In genomic region chr7:27148776-27149641, GRCh38 we compare ENCODE assay signal across 11 cellular contexts. TPM values are rescaled to one million over a fixed set of nuclear protein-coding genes. Genes with fewer than 3 reads are reported as not detected.
DNase-seq lines count a peak whose midpoint lies in the region; ATAC-seq and TF ChIP-seq lines count a peak whose summit lies in the region.
"Had no signal": no experiment of that assay in that cellular context is flagged by ENCODE, and none has a peak within 500 bp of the region (broad histone marks: within the 10 kb centered on the region; RNA-seq: fewer than 3 reads in every experiment).

No MANE protein-coding gene starts in this region.

- CTCF ChIA-PET in A673 (lab: Charles Lee): interaction anchor here (0.6 kb wide), 2 partner anchors 114 to 784 kb away, joined by 4 read pairs; no protein-coding TSS in a partner anchor

- H3K27me3 ChIP-seq in KMS-11 (ENCODE audit: insufficient read depth, low read depth): no peaks in the 10 kb centered on the region
- no peaks in the 10 kb centered on the region for H3K27me3 ChIP-seq in prostate gland (replicated peaks; ENCODE audit: insufficient read depth)
- H3K27me3 ChIP-seq in A673 (replicated peaks; ENCODE audit: insufficient read depth, low read depth, low read length, poor library complexity): peaks cover 94% of the 10 kb centered on the region
- peaks cover 71% of the 10 kb centered on the region for H3K27me3 ChIP-seq in effector memory CD4-positive, alpha-beta T cell (replicated peaks; ENCODE audit: control insufficient read depth, insufficient read depth, low read length, poor library complexity, severe bottlenecking)

- no peak for TF ChIP-seq CTCF in KMS-11 (conservative IDR thresholded peaks at IDR 0.05; ENCODE audit: low read depth, low read length)
- TF ChIP-seq CTCF in prostate gland (IDR thresholded peaks at IDR 0.05): no peak
- no peak for TF ChIP-seq CTCF in A673 (conservative IDR thresholded peaks at IDR 0.05; ENCODE audit: low read depth, low read length)

- no peak for ATAC-seq in GM21526 (IDR thresholded peaks at IDR 0.05; ENCODE audit: low FRiP score, unreplicated experiment)

- H3K4me2 ChIP-seq in KMS-11: peak overlapping the region; percentile 94; the same call in 1 of the 2 replicates

- no peaks in the 10 kb centered on the region for H3K79me2 ChIP-seq in KMS-11 (ENCODE audit: insufficient read depth, low read depth)

- H3K4me1 ChIP-seq in KMS-11 (ENCODE audit: low read depth, poor library complexity, severe bottlenecking): peaks cover 7% of the 10 kb centered on the region
- peaks cover 4% of the 10 kb centered on the region for H3K4me1 ChIP-seq in prostate gland (replicated peaks)
- H3K4me1 ChIP-seq in A673 (ENCODE audit: insufficient read depth, low read length, poor library complexity, severe bottlenecking): peaks cover 6% of the 10 kb centered on the region
- H3K4me1 ChIP-seq in effector memory CD4-positive, alpha-beta T cell (ENCODE audit: control insufficient read depth, insufficient read depth, low read length, poor library complexity, severe bottlenecking): peaks cover 25% of the 10 kb centered on the region

- peak; percentile 64 for DNase-seq in DMS79 treated with DMSO at 0.1 percent for 48 hours (lab: John Stamatoyannopoulos, UW)
- peak; percentile 56 for DNase-seq in dermis blood vessel endothelial cell
- no peak for DNase-seq in prostate gland (ENCODE audit: low spot score)
- no peak for DNase-seq in COR-L47 (lab: John Stamatoyannopoulos, UW)
- no peak for DNase-seq in A673 (ENCODE audit: low spot score)
- DNase-seq in effector memory CD4-positive, alpha-beta T cell: no peak
- DNase-seq: caudate nucleus had no signal

- no peak for TF ChIP-seq POLR2A in prostate gland (IDR thresholded peaks at IDR 0.05)

- no peak overlapping the region for H2AFZ ChIP-seq in KMS-11 (ENCODE audit: low read depth)

- POLR2A ChIA-PET in A673 (lab: Charles Lee; ENCODE audit: low non-redundant PET): no interaction called here

- intact Hi-C loops in prostate gland (cut with DNase I): no loop called here
- intact Hi-C loops in A673 (cut with micrococcal nuclease; ENCODE audit: unreplicated experiment): no loop called here

- H3K9me3 ChIP-seq in prostate gland (no peaks in the 10 kb centered on the region), A673 (ENCODE audit: low read depth, low read length, poor library complexity, severe bottlenecking) (no peaks in the 10 kb centered on the region)
- no peaks in the 10 kb centered on the region for H3K9me3 ChIP-seq in effector memory CD4-positive, alpha-beta T cell (ENCODE audit: control insufficient read depth, low read length)

- BruUV-seq in A673 (replicated peaks; lab: Mats Ljungman, UMichigan): no TSS peak

- no peak overlapping the region for H3K4me3 ChIP-seq in KMS-11 (IDR thresholded peaks at IDR 0.05; ENCODE audit: insufficient read depth, low read depth, low read length)
- peak overlapping the region; percentile 35 to 39 for H3K4me3 ChIP-seq in prostate gland
- H3K4me3 ChIP-seq in A673 (ENCODE audit: low read depth, low read length, poor library complexity, severe bottlenecking): no peak overlapping the region
- no peak overlapping the region for H3K4me3 ChIP-seq in effector memory CD4-positive, alpha-beta T cell (ENCODE audit: insufficient read depth, low read depth, low read length, poor library complexity, severe bottlenecking)

- 26% methylated on average over 29 of the region's 29 CpGs for WGBS in prostate gland

- no peaks in the 10 kb centered on the region for H3K36me3 ChIP-seq in KMS-11 (ENCODE audit: insufficient read depth)
- H3K36me3 ChIP-seq in prostate gland: no peaks in the 10 kb centered on the region
- H3K36me3 ChIP-seq in A673 (ENCODE audit: insufficient read depth, low read length, poor library complexity, severe bottlenecking): no peaks in the 10 kb centered on the region
- H3K36me3 ChIP-seq in effector memory CD4-positive, alpha-beta T cell (ENCODE audit: control insufficient read depth, insufficient read depth, low read length): no peaks in the 10 kb centered on the region

- H3K9ac ChIP-seq in KMS-11: no peak overlapping the region

- H3K27ac ChIP-seq in KMS-11 (no peak overlapping the region), prostate gland (peak overlapping the region; percentile 85 to 87), A673 (ENCODE audit: low read depth, low read length, poor library complexity, severe bottlenecking) (no peak overlapping the region)
- no peak overlapping the region for H3K27ac ChIP-seq in effector memory CD4-positive, alpha-beta T cell (ENCODE audit: insufficient read depth, low read length, poor library complexity, severe bottlenecking)

- no peaks in the 10 kb centered on the region for H4K20me1 ChIP-seq in KMS-11 (ENCODE audit: insufficient read depth)

RNA-seq across cellular contexts. Expression of gene HOXA6, which starts 1.4 kb away (rescaled TPM):
- total RNA-seq in dermis blood vessel endothelial cell: 2.9 and 8.6 TPM in 2 replicates
- total RNA-seq in prostate gland: 1 to 10 TPM; 6.9 to 7.5 TPM
- total RNA-seq in A673 (2021): not detected in 2 replicates
- total RNA-seq: temporal lobe had no signal

RNA-seq across cellular contexts. Expression of gene HOXA3, which starts 3.4 kb away (rescaled TPM):
- total RNA-seq in dermis blood vessel endothelial cell: 2.4 and 6.0 TPM in 2 replicates
- total RNA-seq in prostate gland: 1 to 10 TPM; 2.8 to 3.1 TPM
- total RNA-seq in A673 (2021): not detected in 2 replicates
- total RNA-seq: HT1080, temporal lobe had no signal

RNA-seq across cellular contexts. Expression of gene HOXA5, which starts 5.5 kb away (rescaled TPM):
- total RNA-seq in dermis blood vessel endothelial cell (5.6 and 6.1 TPM in 2 replicates), prostate gland (10 to 100 TPM in 1 of 2 donors, 1 to 10 TPM in 1; 3.7 to 12.9 TPM), A673 (2021) (not detected in 2 replicates)
- total RNA-seq: temporal lobe had no signal

RNA-seq across cellular contexts. Expression of gene HOXA7, which starts 7.5 kb away (rescaled TPM):
- total RNA-seq in dermis blood vessel endothelial cell (1.4 and 2.9 TPM in 2 replicates), prostate gland (1 to 10 TPM; 2.2 to 4.6 TPM), A673 (2021) (0.56 and 1.5 TPM in 2 replicates)
- total RNA-seq: HT1080, temporal lobe had no signal

RNA-seq across cellular contexts. Expression of gene HOXA9, which starts 16.3 kb away (rescaled TPM):
- total RNA-seq in dermis blood vessel endothelial cell: 9.0 and 11.8 TPM in 2 replicates
- total RNA-seq in prostate gland: 10 to 100 TPM; 14.7 to 57.0 TPM
- total RNA-seq in A673 (2021): not detected in 2 replicates

Comparison
In these comparisons a context has a peak if more than half of its experiments do, and no peak if none do; other contexts are left out.
1. DNase-seq: peak in DMS79 treated with DMSO at 0.1 percent for 48 hours (single experiment) and dermis blood vessel endothelial cell (single experiment); none in prostate gland (single experiment), COR-L47 (single experiment), A673 (single experiment) and effector memory CD4-positive, alpha-beta T cell (0 of 3).
2. H3K27ac ChIP-seq: peak in prostate gland (2 of 2); none in KMS-11 (single experiment), A673 (single experiment) and effector memory CD4-positive, alpha-beta T cell (single experiment).
3. H3K4me3 ChIP-seq: peak in prostate gland (2 of 2); none in KMS-11 (single experiment), A673 (single experiment) and effector memory CD4-positive, alpha-beta T cell (single experiment).